ENCODE assay signal across 1 cellular context in genomic region chr17:69326302-69327059, GRCh38.
TF ChIP-seq lines count a peak whose summit lies in the region.

No MANE protein-coding gene starts in this region.

TF ChIP-seq in HepG2, 621 proteins besides CTCF, POLR2A, EP300 and RAD21 (continued from another document and continues in another):
- 0 out of 2 replicates have a peak, but pooled peaks have one; percentile 18 for TF ChIP-seq ZNF646 (CRISPR knock-in tag; IDR thresholded peaks at IDR 0.05)
- TF ChIP-seq HES4 (CRISPR knock-in tag; IDR thresholded peaks at IDR 0.05; ENCODE audit: borderline replicate concordance): no peak
- 0 out of 2 replicates have a peak, but pooled peaks have one; percentile 13 for TF ChIP-seq ZNF512B (CRISPR knock-in tag; IDR thresholded peaks at IDR 0.05; ENCODE audit: borderline replicate concordance)
- peak; percentile 44 for TF ChIP-seq KDM2A (CRISPR knock-in tag; IDR thresholded peaks at IDR 0.05; ENCODE audit: borderline replicate concordance, low read depth)
- TF ChIP-seq ZNF644 (CRISPR knock-in tag; IDR thresholded peaks at IDR 0.05; ENCODE audit: low read depth): no peak
- TF ChIP-seq MTA1 (CRISPR knock-in tag; IDR thresholded peaks at IDR 0.05; ENCODE audit: borderline replicate concordance): peak; percentile 23; the same call in 1 of the 2 replicates
- TF ChIP-seq MAZ (IDR thresholded peaks at IDR 0.05; ENCODE audit: borderline replicate concordance, low read depth, low read length): no peak
- no peak for TF ChIP-seq MAZ (CRISPR knock-in tag; IDR thresholded peaks at IDR 0.05; ENCODE audit: low read depth)
- TF ChIP-seq ZXDC (CRISPR knock-in tag; IDR thresholded peaks at IDR 0.05): peak; percentile 63; the same call in 1 of the 2 replicates
- no peak for TF ChIP-seq CHD4 (IDR thresholded peaks at IDR 0.05; ENCODE audit: borderline replicate concordance, low read length)
- TF ChIP-seq ZNF317 (CRISPR knock-in tag; IDR thresholded peaks at IDR 0.05): no peak
- peak; percentile 78; the same call in 1 of the 2 replicates for TF ChIP-seq ZNF550 (CRISPR knock-in tag; IDR thresholded peaks at IDR 0.05; ENCODE audit: borderline replicate concordance)
- 0 out of 2 replicates have a peak, but pooled peaks have one; percentile 23 for TF ChIP-seq ZNF546 (CRISPR knock-in tag; conservative IDR thresholded peaks at IDR 0.05)
- no peak for TF ChIP-seq MATR3 (CRISPR knock-in tag; IDR thresholded peaks at IDR 0.05)
- no peak for TF ChIP-seq MAFF (IDR thresholded peaks at IDR 0.05; ENCODE audit: low read depth, low read length)
- TF ChIP-seq TCF7 (IDR thresholded peaks at IDR 0.05; ENCODE audit: low read depth): no peak
- no peak for TF ChIP-seq TCF12 (IDR thresholded peaks at IDR 0.05)
- TF ChIP-seq TCF12 (CRISPR knock-in tag; IDR thresholded peaks at IDR 0.05): no peak
- TF ChIP-seq NFATC3 (CRISPR knock-in tag; IDR thresholded peaks at IDR 0.05): 0 out of 2 replicates have a peak, but pooled peaks have one; percentile 65
- peak; percentile 25; the same call in 1 of the 2 replicates for TF ChIP-seq HNF1B (CRISPR knock-in tag; IDR thresholded peaks at IDR 0.05)
- TF ChIP-seq RBM39 (IDR thresholded peaks at IDR 0.05; ENCODE audit: low read depth, low read length, poor library complexity, severe bottlenecking): peak; percentile 41
- no peak for TF ChIP-seq CEBPZ (IDR thresholded peaks at IDR 0.05; ENCODE audit: low read length)
- TF ChIP-seq ZNF660 (CRISPR knock-in tag; IDR thresholded peaks at IDR 0.05; ENCODE audit: borderline replicate concordance, low read depth): no peak
- TF ChIP-seq PHF20 (CRISPR knock-in tag; IDR thresholded peaks at IDR 0.05): no peak
- TF ChIP-seq KAT7 (CRISPR knock-in tag; IDR thresholded peaks at IDR 0.05; ENCODE audit: borderline replicate concordance): 0 out of 2 replicates have a peak, but pooled peaks have one; percentile 66
- TF ChIP-seq ZNF232 (CRISPR knock-in tag; IDR thresholded peaks at IDR 0.05; ENCODE audit: borderline replicate concordance): no peak
- TF ChIP-seq KIAA2018 (CRISPR knock-in tag; IDR thresholded peaks at IDR 0.05; ENCODE audit: borderline replicate concordance): peak; percentile 26; the same call in 1 of the 2 replicates
- TF ChIP-seq HDAC1 (CRISPR knock-in tag; IDR thresholded peaks at IDR 0.05): peak; percentile 66; the same call in 1 of the 2 replicates
